ENCODE assay signal across 1 cellular context in the genomic region with DNA sequence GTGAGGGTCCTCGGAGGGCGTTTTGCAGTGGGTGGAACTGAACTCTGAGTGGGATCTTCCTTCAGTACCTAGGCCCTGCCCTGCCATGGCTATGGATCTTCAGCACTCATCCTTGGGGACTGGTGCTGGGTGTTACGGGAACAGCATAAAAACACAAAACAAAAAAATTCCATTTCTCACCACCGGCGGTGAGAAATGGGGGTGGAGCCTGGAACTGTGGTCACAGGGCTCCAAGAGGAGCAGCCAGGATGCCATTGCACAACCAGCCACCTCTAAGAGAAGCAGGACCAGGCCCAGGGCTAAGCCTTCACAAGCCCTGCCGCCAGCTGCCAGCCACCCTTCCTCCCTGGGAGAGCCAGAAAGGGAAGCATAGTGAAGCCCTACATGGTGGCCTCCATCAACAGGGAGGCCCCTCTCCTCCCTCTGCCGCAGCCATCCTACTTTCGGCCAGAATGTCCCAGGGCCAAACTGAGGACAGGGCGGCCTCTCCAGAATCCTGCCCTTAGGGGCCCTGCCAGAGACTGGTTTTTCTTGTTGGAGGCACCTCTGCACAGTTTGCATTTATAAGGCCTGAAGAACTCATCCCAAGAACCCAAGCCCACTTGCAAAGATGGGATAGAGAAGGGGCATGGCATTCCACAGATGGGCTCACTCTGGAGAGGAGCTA.
TF ChIP-seq lines count a peak whose summit lies in the region.

No MANE protein-coding gene starts in this region.

TF ChIP-seq in WTC11, 78 proteins besides CTCF, POLR2A, EP300 and RAD21 (continued from another document):
- TF ChIP-seq, protein P1, sequence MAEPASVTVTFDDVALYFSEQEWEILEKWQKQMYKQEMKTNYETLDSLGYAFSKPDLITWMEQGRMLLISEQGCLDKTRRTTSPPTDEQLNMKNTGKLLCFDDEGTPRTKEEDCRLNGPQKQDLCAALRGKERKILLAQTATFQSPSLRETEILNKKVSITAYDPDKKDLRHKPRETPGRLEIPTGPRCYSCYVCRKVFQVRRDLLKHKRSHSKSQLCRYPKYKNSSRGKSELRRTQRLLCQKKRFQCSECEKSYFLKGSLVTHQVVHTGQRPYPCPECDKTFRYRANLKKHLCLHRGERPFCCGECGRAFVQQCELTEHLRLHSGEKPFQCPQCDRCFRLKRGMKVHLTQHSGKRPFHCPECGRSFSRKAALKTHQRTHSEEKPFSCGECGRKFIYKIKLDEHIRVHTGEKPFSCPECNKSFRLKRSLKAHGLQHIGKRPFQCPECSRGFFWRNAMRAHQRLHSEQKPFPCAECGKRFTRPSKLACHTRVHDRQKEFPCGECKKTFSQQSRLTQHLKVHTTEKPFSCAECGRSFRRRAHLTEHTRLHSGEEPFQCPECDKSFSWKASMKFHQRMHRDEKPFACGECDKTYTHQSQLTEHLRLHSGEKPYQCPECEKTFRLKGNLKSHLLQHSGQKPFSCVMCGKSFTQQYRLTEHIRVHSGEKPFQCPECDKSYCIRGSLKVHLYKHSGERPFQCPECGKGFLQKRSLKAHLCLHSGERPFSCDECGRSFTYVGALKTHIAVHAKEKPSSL (CRISPR knock-in tag; conservative IDR thresholded peaks at IDR 0.05): no peak
- TF ChIP-seq HMGA2 (CRISPR knock-in tag; IDR thresholded peaks at IDR 0.05): no peak
TF ChIP-seq in WTC11: peak in this region for 0.
